17 cellular contexts compared by ENCODE assay signal in the genomic region with DNA sequence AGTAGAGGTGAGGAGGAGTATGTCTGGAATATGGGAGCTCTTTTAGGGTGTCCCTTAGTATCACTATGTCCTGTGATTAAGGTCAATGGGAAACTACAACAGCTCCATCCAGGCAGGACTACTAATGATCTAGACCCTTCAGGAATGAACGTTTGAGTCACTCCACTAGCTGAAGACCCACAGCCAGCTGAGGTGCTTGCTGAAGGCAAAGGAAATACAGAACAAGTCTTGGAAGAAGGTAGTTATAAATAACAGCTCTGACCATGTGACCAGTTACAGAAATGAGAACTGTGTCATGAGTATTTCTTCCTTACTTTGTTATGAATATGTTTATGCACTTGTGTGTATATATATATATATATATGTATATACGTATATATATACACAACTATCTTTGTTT. TPM values are rescaled to one million over a fixed set of nuclear protein-coding genes. Genes with fewer than 3 reads are reported as not detected.
DNase-seq lines count a peak whose midpoint lies in the region; ATAC-seq and TF ChIP-seq lines count a peak whose summit lies in the region.
"Had no signal": no experiment of that assay in that cellular context is flagged by ENCODE, and none has a peak within 500 bp of the region (broad histone marks: within the 10 kb centered on the region; RNA-seq: fewer than 3 reads in every experiment).

No MANE protein-coding gene starts in this region.

- H3K27me3 Mint-ChIP-seq in T-cell: peaks cover 2 to 16% of the 10 kb centered on the region in 2 donors

- H3K27ac Mint-ChIP-seq in T-cell: no peak overlapping the region
- H3K27ac Mint-ChIP-seq: HFFc6 had no signal

- POLR2A ChIA-PET in T-cell (lab: Charles Lee): no interaction called here

- no peaks in the 10 kb centered on the region for H3K4me1 Mint-ChIP-seq in T-cell

- no peaks in the 10 kb centered on the region for H3K9me3 ChIP-seq in RWPE2 (ENCODE audit: severe bottlenecking)
- H3K9me3 ChIP-seq in upper lobe of left lung: no peaks in the 10 kb centered on the region
- no peaks in the 10 kb centered on the region for H3K9me3 ChIP-seq in neuronal stem cell (replicated peaks in 1 of 2; ENCODE audit: control insufficient read depth in 2 of 2, insufficient read depth in 1 of 2, low read depth in 1 of 2, low read length in 2 of 2)
- H3K9me3 ChIP-seq: SJSA1 had no signal

- no peak overlapping the region for H3K9ac ChIP-seq in neuronal stem cell (ENCODE audit: low read depth, low read length, poor library complexity)
- H3K9ac ChIP-seq: KMS-11 had no signal

- H2BK15ac ChIP-seq in neuronal stem cell (ENCODE audit: low read length): no peak overlapping the region

- H3K27ac ChIP-seq in RWPE2 (ENCODE audit: poor library complexity, severe bottlenecking) (no peak overlapping the region), upper lobe of left lung (no peak overlapping the region), neuronal stem cell (replicated peaks; ENCODE audit: low read length) (no peak overlapping the region)
- H3K27ac ChIP-seq: KMS-11, SJSA1 had no signal

- no peak overlapping the region for H4K91ac ChIP-seq in neuronal stem cell (ENCODE audit: low read depth, low read length, poor library complexity)

- no peak for TF ChIP-seq CTCF in RWPE2 (IDR thresholded peaks at IDR 0.05; ENCODE audit: poor library complexity, severe bottlenecking)
- no peak for TF ChIP-seq CTCF in upper lobe of left lung (IDR thresholded peaks at IDR 0.05)

- H3K27me3 ChIP-seq in RWPE2 (ENCODE audit: insufficient read depth, poor library complexity, severe bottlenecking) (no peaks in the 10 kb centered on the region), upper lobe of left lung (no peaks in the 10 kb centered on the region), neuronal stem cell (ENCODE audit: control insufficient read depth in 3 of 3, insufficient read depth in 3 of 3, low read depth in 1 of 3, low read length in 3 of 3) (peaks cover 0 to 10% (median 0%) of the 10 kb centered on the region in 3 experiments)
- H3K27me3 ChIP-seq: SJSA1 had no signal

- H3K14ac ChIP-seq in neuronal stem cell (ENCODE audit: low read length): no peak overlapping the region

- H3K4ac ChIP-seq in neuronal stem cell (ENCODE audit: low read length): no peak overlapping the region

- H3K79me1 ChIP-seq in neuronal stem cell (ENCODE audit: low read depth, low read length): no peaks in the 10 kb centered on the region

- DNase-seq in ELR (ENCODE audit: low read depth): peak; percentile 50
- no peak for DNase-seq in RWPE2 (ENCODE audit: low spot score)
- DNase-seq in dermis blood vessel endothelial cell: peak; percentile 43
- DNase-seq in myocyte (ENCODE audit: low read depth): peak; percentile 65
- DNase-seq in NCI-H1694 treated with DMSO at 0.1 percent for 48 hours (lab: John Stamatoyannopoulos, UW): no peak
- DNase-seq in upper lobe of left lung: no peak
- DNase-seq in neuronal stem cell (ENCODE audit: low spot score): no peak
- no peak for DNase-seq in T-cell
- DNase-seq: COR-L47, HFFc6, NCI-H187 treated with DMSO at 0.1 percent for 48 hours, NCI-H69, RPMI8226 had no signal

- H2AFZ ChIP-seq in neuronal stem cell (ENCODE audit: low read length): no peak overlapping the region

- ATAC-seq in RWPE2 (ENCODE audit: low read depth) (peak; percentile 41; the same call in 2 of the 3 replicates), upper lobe of left lung (ENCODE audit: low FRiP score in 2 of 2) (no peak), T-cell (replicated peaks in 1 of 4) (no peak)
- ATAC-seq: HepG2 had no signal

- no peak overlapping the region for H4K8ac ChIP-seq in neuronal stem cell (ENCODE audit: low read depth, low read length)

- no peaks in the 10 kb centered on the region for H3K4me1 ChIP-seq in RWPE2 (ENCODE audit: insufficient read depth, poor library complexity, severe bottlenecking)
- no peaks in the 10 kb centered on the region for H3K4me1 ChIP-seq in upper lobe of left lung
- no peaks in the 10 kb centered on the region for H3K4me1 ChIP-seq in neuronal stem cell (ENCODE audit: control insufficient read depth in 2 of 2, insufficient read depth in 1 of 2, low read depth in 1 of 2, low read length in 2 of 2)
- H3K4me1 ChIP-seq: SJSA1 had no signal

- no peak overlapping the region for H3K4me2 ChIP-seq in neuronal stem cell (ENCODE audit: insufficient read depth, low read length, poor library complexity, severe bottlenecking)
- H3K4me2 ChIP-seq: KMS-11 had no signal

- CTCF ChIA-PET in T-cell (lab: Charles Lee): no interaction called here

- no peaks in the 10 kb centered on the region for H3K36me3 ChIP-seq in RWPE2 (ENCODE audit: low read depth)
- H3K36me3 ChIP-seq in upper lobe of left lung: no peaks in the 10 kb centered on the region
- no peaks in the 10 kb centered on the region for H3K36me3 ChIP-seq in neuronal stem cell (replicated peaks in 1 of 2; ENCODE audit: control insufficient read depth in 2 of 2, insufficient read depth in 2 of 2, low read length in 2 of 2)
- H3K36me3 ChIP-seq: SJSA1 had no signal

- H2BK120ac ChIP-seq in neuronal stem cell (ENCODE audit: low read depth, low read length): no peak overlapping the region

- no peak for TF ChIP-seq POLR2A in upper lobe of left lung (IDR thresholded peaks at IDR 0.05)

- no peak overlapping the region for H3K23ac ChIP-seq in neuronal stem cell (ENCODE audit: low read depth, low read length, poor library complexity)

- H3K18ac ChIP-seq in neuronal stem cell (ENCODE audit: low read length): no peak overlapping the region

- no peaks in the 10 kb centered on the region for H3K36me3 Mint-ChIP-seq in T-cell

- no peaks in the 10 kb centered on the region for H3K9me3 Mint-ChIP-seq in T-cell
- H3K9me3 Mint-ChIP-seq: HFFc6 had no signal

- 49 to 53% methylated on average over 2 of the region's 2 CpGs for WGBS in upper lobe of left lung, 2 donors
- WGBS in neuronal stem cell (ENCODE audit: extremely low coverage in 2 of 2, insufficient read length in 2 of 2, insufficient replicate concordance in 1 of 2), 2 donors: no CpG with 5 or more reads among the region's 2 CpGs

- H2BK12ac ChIP-seq in neuronal stem cell (ENCODE audit: low read length): no peak overlapping the region

- H2AK5ac ChIP-seq in neuronal stem cell (ENCODE audit: low read depth, low read length): no peak overlapping the region

- H2BK5ac ChIP-seq in neuronal stem cell (ENCODE audit: low read length): no peak overlapping the region

- no peak for TF ChIP-seq EP300 in upper lobe of left lung (IDR thresholded peaks at IDR 0.05)

- no peak overlapping the region for H3K4me3 Mint-ChIP-seq in T-cell
- H3K4me3 Mint-ChIP-seq: HFFc6 had no signal

- H3K4me3 ChIP-seq in RWPE2 (ENCODE audit: severe bottlenecking) (no peak overlapping the region), upper lobe of left lung (no peak overlapping the region), neuronal stem cell (ENCODE audit: low read length in 2 of 2) (no peak overlapping the region)
- H3K4me3 ChIP-seq: SJSA1 had no signal

RNA-seq across cellular contexts. Expression of gene USP44, which starts 40.5 kb away (rescaled TPM):
- total RNA-seq in dermis blood vessel endothelial cell (3.4 and 5.4 TPM in 2 replicates), myocyte (0.05 TPM in 1 of 2 replicates, not detected in the other), upper lobe of left lung (10 to 100 TPM in 3 of 6 donors, 1 to 10 TPM in 3; 4.2 to 25.6 (median 11.5) TPM), T-cell (10 to 100 TPM in 1 of 5 donors, 1 to 10 TPM in 4; 2.9 to 12.2 (median 5.9) TPM)
- 0.05 TPM for polyA plus RNA-seq in myocyte (2012)
- 74.0 TPM for polyA plus RNA-seq in neuronal stem cell (2013, experiment 1 of 2)
- 77.3 TPM for polyA plus RNA-seq in neuronal stem cell (2013, experiment 2 of 2)
- total RNA-seq: H4, HFFc6 had no signal

Comparison
In these comparisons a context has a peak if more than half of its experiments do, and no peak if none do; other contexts are left out.
1. DNase-seq: peak in ELR (single experiment), dermis blood vessel endothelial cell (single experiment) and myocyte (single experiment); none in RWPE2 (single experiment), NCI-H1694 treated with DMSO at 0.1 percent for 48 hours (single experiment), upper lobe of left lung (0 of 2), neuronal stem cell (single experiment) and T-cell (0 of 34).